8 cellular contexts compared by ENCODE assay signal in the genomic region with DNA sequence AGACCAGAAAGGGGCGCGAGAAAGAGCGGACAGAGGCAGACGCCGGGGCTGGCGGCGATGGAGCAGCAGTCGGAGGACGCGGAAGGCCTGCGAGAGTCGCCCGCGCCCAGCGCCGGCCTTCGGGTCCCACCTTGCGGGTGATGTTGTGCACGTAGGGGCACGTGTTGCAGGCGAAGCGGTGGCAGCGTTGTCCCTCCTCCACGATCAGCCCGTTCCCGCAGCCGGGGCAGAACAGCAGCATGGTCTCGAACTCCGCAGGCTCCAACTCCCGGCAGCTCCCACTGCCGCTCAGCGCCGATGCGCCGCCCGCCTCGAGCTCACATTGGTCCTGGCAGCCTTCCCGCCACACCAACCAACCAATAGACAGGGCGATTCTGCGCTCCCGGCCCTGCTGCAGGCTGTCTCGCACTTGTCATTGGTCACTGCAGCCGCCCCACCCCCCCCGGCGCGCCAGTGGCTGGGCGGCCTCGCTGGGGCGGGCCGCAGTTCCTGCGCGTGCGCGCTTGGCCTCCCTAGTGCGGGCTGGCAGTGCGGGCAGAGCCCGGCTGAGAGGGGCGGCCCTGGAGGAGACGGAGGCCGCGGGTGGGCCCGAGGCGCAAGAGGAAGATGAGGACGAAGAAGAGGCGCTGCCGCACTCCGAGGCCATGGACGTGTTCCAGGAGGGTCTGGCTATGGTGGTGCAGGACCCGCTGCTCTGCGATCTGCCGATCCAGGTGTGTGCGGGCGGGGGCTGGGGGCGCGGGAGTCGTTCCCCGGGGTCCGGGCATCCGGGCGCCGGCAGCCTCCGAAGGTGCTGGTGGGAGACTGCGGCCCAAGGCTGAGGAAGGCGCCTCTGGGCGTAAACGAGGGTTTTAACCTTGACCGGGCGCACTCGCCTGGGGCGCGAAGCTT. TPM values are rescaled to one million over a fixed set of nuclear protein-coding genes. Genes with fewer than 3 reads are reported as not detected.
DNase-seq lines count a peak whose midpoint lies in the region; ATAC-seq and TF ChIP-seq lines count a peak whose summit lies in the region.

A gene (minus strand): TSS at position 263 of the 891 bp plus-strand sequence. CDS start 22 bp downstream, at position 241.
A gene (plus strand): TSS at position 483 of the 891 bp plus-strand sequence. CDS start 189 bp downstream, at position 672.

- peaks cover 51% of the 10 kb centered on the region for H3K36me3 Mint-ChIP-seq in WTC11

- peak within 1 kb of the TSS; percentile 99 for H3K27ac Mint-ChIP-seq in WTC11

- peak; percentile 95 for TF ChIP-seq POLR2A in GM18951 (IDR thresholded peaks at IDR 0.05; ENCODE audit: extremely low read depth, insufficient read depth, insufficient read length)

- H3K4me3 ChIP-seq in cardiac fibroblast (replicated peaks in 1 of 2; ENCODE audit: low read depth in 2 of 2, low read length in 2 of 2) = peak within 1 kb of the TSS; percentile 81

- peaks cover 13% of the 10 kb centered on the region for H3K4me1 Mint-ChIP-seq in WTC11

- in situ Hi-C loops in GM18951 (cut with MboI; ENCODE audit: low sequenced_read_pairs, unreplicated experiment) = no loop called here

- POLR2A ChIA-PET in WTC11 (lab: Charles Lee) = interaction anchor here (1.0 to 1.6 kb wide), 8 partner anchors 12 to 299 kb away, joined by 4 to 16 read pairs (median 6); a partner anchor contains a TSS

- H3K4me3 Mint-ChIP-seq in WTC11 = peak within 1 kb of the TSS; percentile 99

- no peaks in the 10 kb centered on the region; the same call in 1 of the 2 replicates for H3K27me3 Mint-ChIP-seq in WTC11 (ENCODE audit: low read depth)

- TF ChIP-seq CTCF in WTC11 (IDR thresholded peaks at IDR 0.05) (no peak), cardiac fibroblast (IDR thresholded peaks at IDR 0.05; ENCODE audit: low read depth, low read length) (no peak)

- CTCF ChIA-PET in WTC11 (lab: Charles Lee) = interaction anchor here (0.5 to 2.5 kb wide), 18 partner anchors 8 to 309 kb away, joined by 3 to 39 read pairs (median 5); a partner anchor contains a TSS

- no peaks in the 10 kb centered on the region for H3K9me3 Mint-ChIP-seq in WTC11

- ATAC-seq in HG03175 (IDR thresholded peaks at IDR 0.05; ENCODE audit: unreplicated experiment) (peak; percentile 91), WTC11 (peak; percentile 98)

- peak; percentile 100 for DNase-seq in AG08396 (ENCODE audit: low spot score)
- peak; percentile 99 for DNase-seq in NCI-H226
- peak; percentile 98 for DNase-seq in WTC11 (ENCODE audit: low spot score)
- peak; percentile 98 to 99 for DNase-seq in cardiac fibroblast (ENCODE audit: low read depth in 2 of 2)
- peak; percentile 98 for DNase-seq in iris pigment epithelial cell (ENCODE audit: low read depth)
- peak; percentile 96 to 99 for DNase-seq in stimulated activated CD4-positive, alpha-beta T cell treated with anti-CD3 and anti-CD28 coated beads, Interleukin-12 subunit alpha, Interleukin-12 subunit beta, amount 100 ng/mL, for 24 hours (ENCODE audit: low read depth in 2 of 2)

TF ChIP-seq in WTC11, 78 proteins besides CTCF, POLR2A, EP300 and RAD21 (continues in another document):
- no peak for TF ChIP-seq EMX1 (CRISPR knock-in tag; IDR thresholded peaks at IDR 0.05)
- TF ChIP-seq, protein P1, sequence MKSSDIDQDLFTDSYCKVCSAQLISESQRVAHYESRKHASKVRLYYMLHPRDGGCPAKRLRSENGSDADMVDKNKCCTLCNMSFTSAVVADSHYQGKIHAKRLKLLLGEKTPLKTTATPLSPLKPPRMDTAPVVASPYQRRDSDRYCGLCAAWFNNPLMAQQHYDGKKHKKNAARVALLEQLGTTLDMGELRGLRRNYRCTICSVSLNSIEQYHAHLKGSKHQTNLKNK (CRISPR knock-in tag; IDR thresholded peaks at IDR 0.05) = no peak
- TF ChIP-seq ZNF219 (CRISPR knock-in tag; IDR thresholded peaks at IDR 0.05; ENCODE audit: borderline replicate concordance) = no peak
- TF ChIP-seq TP53 (CRISPR knock-in tag; IDR thresholded peaks at IDR 0.05) = 0 out of 2 replicates have a peak, but pooled peaks have one; percentile 31
- TF ChIP-seq, protein P2, sequence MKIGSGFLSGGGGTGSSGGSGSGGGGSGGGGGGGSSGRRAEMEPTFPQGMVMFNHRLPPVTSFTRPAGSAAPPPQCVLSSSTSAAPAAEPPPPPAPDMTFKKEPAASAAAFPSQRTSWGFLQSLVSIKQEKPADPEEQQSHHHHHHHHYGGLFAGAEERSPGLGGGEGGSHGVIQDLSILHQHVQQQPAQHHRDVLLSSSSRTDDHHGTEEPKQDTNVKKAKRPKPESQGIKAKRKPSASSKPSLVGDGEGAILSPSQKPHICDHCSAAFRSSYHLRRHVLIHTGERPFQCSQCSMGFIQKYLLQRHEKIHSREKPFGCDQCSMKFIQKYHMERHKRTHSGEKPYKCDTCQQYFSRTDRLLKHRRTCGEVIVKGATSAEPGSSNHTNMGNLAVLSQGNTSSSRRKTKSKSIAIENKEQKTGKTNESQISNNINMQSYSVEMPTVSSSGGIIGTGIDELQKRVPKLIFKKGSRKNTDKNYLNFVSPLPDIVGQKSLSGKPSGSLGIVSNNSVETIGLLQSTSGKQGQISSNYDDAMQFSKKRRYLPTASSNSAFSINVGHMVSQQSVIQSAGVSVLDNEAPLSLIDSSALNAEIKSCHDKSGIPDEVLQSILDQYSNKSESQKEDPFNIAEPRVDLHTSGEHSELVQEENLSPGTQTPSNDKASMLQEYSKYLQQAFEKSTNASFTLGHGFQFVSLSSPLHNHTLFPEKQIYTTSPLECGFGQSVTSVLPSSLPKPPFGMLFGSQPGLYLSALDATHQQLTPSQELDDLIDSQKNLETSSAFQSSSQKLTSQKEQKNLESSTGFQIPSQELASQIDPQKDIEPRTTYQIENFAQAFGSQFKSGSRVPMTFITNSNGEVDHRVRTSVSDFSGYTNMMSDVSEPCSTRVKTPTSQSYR (CRISPR knock-in tag; IDR thresholded peaks at IDR 0.05) = peak; percentile 78; the same call in 1 of the 2 replicates
- TF ChIP-seq CBFB (CRISPR knock-in tag; IDR thresholded peaks at IDR 0.05; ENCODE audit: low read depth) = no peak
- TF ChIP-seq, protein P3, sequence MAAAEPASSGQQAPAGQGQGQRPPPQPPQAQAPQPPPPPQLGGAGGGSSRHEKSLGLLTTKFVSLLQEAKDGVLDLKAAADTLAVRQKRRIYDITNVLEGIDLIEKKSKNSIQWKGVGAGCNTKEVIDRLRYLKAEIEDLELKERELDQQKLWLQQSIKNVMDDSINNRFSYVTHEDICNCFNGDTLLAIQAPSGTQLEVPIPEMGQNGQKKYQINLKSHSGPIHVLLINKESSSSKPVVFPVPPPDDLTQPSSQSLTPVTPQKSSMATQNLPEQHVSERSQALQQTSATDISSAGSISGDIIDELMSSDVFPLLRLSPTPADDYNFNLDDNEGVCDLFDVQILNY (CRISPR knock-in tag; IDR thresholded peaks at IDR 0.05) = peak; percentile 96; the same call in 1 of the 2 replicates
- no peak for TF ChIP-seq ZNF423 (CRISPR knock-in tag; IDR thresholded peaks at IDR 0.05)
- TF ChIP-seq, protein P4, sequence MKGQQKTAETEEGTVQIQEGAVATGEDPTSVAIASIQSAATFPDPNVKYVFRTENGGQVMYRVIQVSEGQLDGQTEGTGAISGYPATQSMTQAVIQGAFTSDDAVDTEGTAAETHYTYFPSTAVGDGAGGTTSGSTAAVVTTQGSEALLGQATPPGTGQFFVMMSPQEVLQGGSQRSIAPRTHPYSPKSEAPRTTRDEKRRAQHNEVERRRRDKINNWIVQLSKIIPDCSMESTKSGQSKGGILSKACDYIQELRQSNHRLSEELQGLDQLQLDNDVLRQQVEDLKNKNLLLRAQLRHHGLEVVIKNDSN (CRISPR knock-in tag; IDR thresholded peaks at IDR 0.05) = peak; percentile 65; the same call in 1 of the 2 replicates
- peak; percentile 84; the same call in 1 of the 2 replicates for TF ChIP-seq SMAD3 (CRISPR knock-in tag; IDR thresholded peaks at IDR 0.05; ENCODE audit: borderline replicate concordance)
- peak; percentile 84 for TF ChIP-seq NFE2L1 (CRISPR knock-in tag; IDR thresholded peaks at IDR 0.05)
- TF ChIP-seq SMAD4 (CRISPR knock-in tag; IDR thresholded peaks at IDR 0.05) = no peak
- TF ChIP-seq SOX15 (CRISPR knock-in tag; IDR thresholded peaks at IDR 0.05) = no peak
- TF ChIP-seq NFATC4 (CRISPR knock-in tag; IDR thresholded peaks at IDR 0.05) = no peak
- peak; percentile 70; the same call in 1 of the 2 replicates for TF ChIP-seq RELA (CRISPR knock-in tag; IDR thresholded peaks at IDR 0.05; ENCODE audit: borderline replicate concordance)
- TF ChIP-seq, protein P5, sequence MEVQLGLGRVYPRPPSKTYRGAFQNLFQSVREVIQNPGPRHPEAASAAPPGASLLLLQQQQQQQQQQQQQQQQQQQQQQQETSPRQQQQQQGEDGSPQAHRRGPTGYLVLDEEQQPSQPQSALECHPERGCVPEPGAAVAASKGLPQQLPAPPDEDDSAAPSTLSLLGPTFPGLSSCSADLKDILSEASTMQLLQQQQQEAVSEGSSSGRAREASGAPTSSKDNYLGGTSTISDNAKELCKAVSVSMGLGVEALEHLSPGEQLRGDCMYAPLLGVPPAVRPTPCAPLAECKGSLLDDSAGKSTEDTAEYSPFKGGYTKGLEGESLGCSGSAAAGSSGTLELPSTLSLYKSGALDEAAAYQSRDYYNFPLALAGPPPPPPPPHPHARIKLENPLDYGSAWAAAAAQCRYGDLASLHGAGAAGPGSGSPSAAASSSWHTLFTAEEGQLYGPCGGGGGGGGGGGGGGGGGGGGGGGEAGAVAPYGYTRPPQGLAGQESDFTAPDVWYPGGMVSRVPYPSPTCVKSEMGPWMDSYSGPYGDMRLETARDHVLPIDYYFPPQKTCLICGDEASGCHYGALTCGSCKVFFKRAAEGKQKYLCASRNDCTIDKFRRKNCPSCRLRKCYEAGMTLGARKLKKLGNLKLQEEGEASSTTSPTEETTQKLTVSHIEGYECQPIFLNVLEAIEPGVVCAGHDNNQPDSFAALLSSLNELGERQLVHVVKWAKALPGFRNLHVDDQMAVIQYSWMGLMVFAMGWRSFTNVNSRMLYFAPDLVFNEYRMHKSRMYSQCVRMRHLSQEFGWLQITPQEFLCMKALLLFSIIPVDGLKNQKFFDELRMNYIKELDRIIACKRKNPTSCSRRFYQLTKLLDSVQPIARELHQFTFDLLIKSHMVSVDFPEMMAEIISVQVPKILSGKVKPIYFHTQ (CRISPR knock-in tag; IDR thresholded peaks at IDR 0.05) = no peak
- TF ChIP-seq, protein P6, sequence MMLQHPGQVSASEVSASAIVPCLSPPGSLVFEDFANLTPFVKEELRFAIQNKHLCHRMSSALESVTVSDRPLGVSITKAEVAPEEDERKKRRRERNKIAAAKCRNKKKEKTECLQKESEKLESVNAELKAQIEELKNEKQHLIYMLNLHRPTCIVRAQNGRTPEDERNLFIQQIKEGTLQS (CRISPR knock-in tag; conservative IDR thresholded peaks at IDR 0.05) = peak; percentile 43; the same call in 1 of the 2 replicates

RNA-seq across cellular contexts. Expression of the first gene that starts in this region (rescaled TPM):
- 37.9 to 40.1 TPM (median 38.6 TPM) in 3 replicates for total RNA-seq in WTC11 (2021)

RNA-seq across cellular contexts. Expression of the second gene that starts in this region (rescaled TPM):
- total RNA-seq in WTC11 (2021) = 51.6 to 55.9 TPM (median 54.7 TPM) in 3 replicates

Comparison
In these comparisons a context has a peak if more than half of its experiments do, and no peak if none do; other contexts are left out.
1. Peak in every context shown above with its lines: DNase-seq, ATAC-seq and H3K4me3 ChIP-seq.